In the genomic region with DNA sequence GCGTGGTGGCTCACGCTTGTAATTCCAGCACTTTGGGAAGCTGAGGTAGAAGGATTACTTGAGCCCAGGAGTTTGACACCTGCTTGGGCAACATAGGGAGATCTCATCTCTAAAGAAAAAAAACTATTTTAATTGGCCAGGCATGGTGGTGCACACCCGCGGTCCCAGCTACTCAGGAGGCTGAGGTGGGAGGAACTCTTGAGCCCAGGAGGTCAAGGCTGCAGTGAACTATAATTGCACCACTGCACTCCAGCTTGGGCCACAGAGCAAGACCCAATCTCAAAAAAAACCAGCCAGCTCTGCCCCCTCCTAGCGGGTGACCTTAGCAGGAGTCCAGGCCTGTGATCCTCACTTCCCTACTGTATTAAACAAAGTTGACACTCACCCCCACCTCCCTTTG, we compare ENCODE assay signal across 16 cellular contexts. TPM values are rescaled to one million over a fixed set of nuclear protein-coding genes. Genes with fewer than 3 reads are reported as not detected.
DNase-seq lines count a peak whose midpoint lies in the region; ATAC-seq and TF ChIP-seq lines count a peak whose summit lies in the region.
"Had no signal": no experiment of that assay in that cellular context is flagged by ENCODE, and none has a peak within 500 bp of the region (broad histone marks: within the 10 kb centered on the region; RNA-seq: fewer than 3 reads in every experiment).

No MANE protein-coding gene starts in this region.

- CTCF ChIA-PET in HEK293 (lab: Yijun Ruan, JAX) (interaction anchor here (0.6 to 2.0 kb wide), 19 partner anchors 8 to 678 kb away, joined by 3 to 14 read pairs (median 4); a partner anchor contains a TSS), PC-9 (lab: Charles Lee) (no interaction called here), PC-3 (lab: Charles Lee) (no interaction called here)

- POLR2A ChIA-PET in HEK293 (lab: Yijun Ruan, JAX) (interaction anchor here (0.8 to 1.7 kb wide), 7 partner anchors 15 to 218 kb away, joined by 3 to 14 read pairs (median 4); a partner anchor contains a TSS), PC-9 (lab: Charles Lee; ENCODE audit: unreplicated experiment) (interaction anchor here (0.7 kb wide), 1 partner anchor 1109 kb away, joined by 12 read pairs; no protein-coding TSS in a partner anchor), PC-3 (lab: Charles Lee; ENCODE audit: unreplicated experiment) (no interaction called here)

- H3K4me3 Mint-ChIP-seq in natural killer cell = no peak overlapping the region
- H3K4me3 Mint-ChIP-seq: T-cell had no signal

- H3K27ac ChIP-seq in HEK293 (ENCODE audit: extremely low read depth, low read depth, low read length) = no peak overlapping the region; the same call in 1 of the 2 replicates
- H3K27ac ChIP-seq in PC-9 = no peak overlapping the region
- peak overlapping the region; percentile 52 for H3K27ac ChIP-seq in vagina
- H3K27ac ChIP-seq in PC-3 (ENCODE audit: low read length) = no peak overlapping the region

- H4K20me1 ChIP-seq in PC-9 (ENCODE audit: insufficient read depth) = no peaks in the 10 kb centered on the region
- no peaks in the 10 kb centered on the region for H4K20me1 ChIP-seq in PC-3 (ENCODE audit: low read length)

- no peak overlapping the region for H3K27ac Mint-ChIP-seq in natural killer cell
- H3K27ac Mint-ChIP-seq: T-cell had no signal

- H3K36me3 Mint-ChIP-seq in natural killer cell = no peaks in the 10 kb centered on the region
- H3K36me3 Mint-ChIP-seq: T-cell had no signal

- intact Hi-C loops in PC-9 (cut with micrococcal nuclease; ENCODE audit: unreplicated experiment) = no loop called here
- intact Hi-C loops in vagina (cut with DNase I) = no loop called here
- intact Hi-C loops in PC-3 (cut with micrococcal nuclease) = no loop called here
- intact Hi-C loops in natural killer cell (cut with micrococcal nuclease) = loop anchor here (10.0 kb wide), 1 partner anchor 149 kb away; a partner anchor contains a TSS

- TF ChIP-seq POLR2A in vagina (IDR thresholded peaks at IDR 0.05) = no peak

- no peak overlapping the region for H3K9ac ChIP-seq in iPS-15b (ENCODE audit: low read depth, low read length)
- no peak overlapping the region for H3K9ac ChIP-seq in PC-3 (ENCODE audit: low read length)

- peaks cover 32% of the 10 kb centered on the region in 2 donors for H3K27me3 Mint-ChIP-seq in natural killer cell (ENCODE audit: low read depth in 2 of 2)

- H3K9me3 Mint-ChIP-seq in natural killer cell = no peaks in the 10 kb centered on the region
- H3K9me3 Mint-ChIP-seq: CD8-positive, alpha-beta memory T cell; T-cell had no signal

- H3K79me2 ChIP-seq in PC-9 (ENCODE audit: low read depth) (no peaks in the 10 kb centered on the region), PC-3 (ENCODE audit: low read length) (no peaks in the 10 kb centered on the region)

- DNase-seq in PC-9 (no peak), vagina (ENCODE audit: extremely low spot score in 2 of 2) (no peak), PC-3 (no peak), natural killer cell (no peak), cerebellar cortex (ENCODE audit: low spot score) (no peak)
- DNase-seq: CD8-positive, alpha-beta memory T cell; DND-41; GF-D8; NCI-H1417 treated with DMSO at 0.1 percent for 48 hours; NCI-H2029; NCI-H446 treated with DMSO at 0.1 percent for 48 hours had no signal

- H3K4me3 ChIP-seq in HEK293 (ENCODE audit: low read depth, low read length) = no peak overlapping the region
- no peak overlapping the region for H3K4me3 ChIP-seq in PC-9
- peak overlapping the region; percentile 45 for H3K4me3 ChIP-seq in iPS-15b (ENCODE audit: low read depth, low read length)
- H3K4me3 ChIP-seq in vagina = no peak overlapping the region
- no peak overlapping the region for H3K4me3 ChIP-seq in PC-3 (ENCODE audit: low read length)
- H3K4me3 ChIP-seq: K562 had no signal

- H3K4me1 ChIP-seq in HEK293 (ENCODE audit: control insufficient read depth, insufficient read depth, low read length) (no peaks in the 10 kb centered on the region; the same call in 1 of the 2 replicates), PC-9 (replicated peaks; ENCODE audit: insufficient read depth) (peaks cover 16% of the 10 kb centered on the region), iPS-15b (ENCODE audit: control insufficient read depth, insufficient read depth, low read length) (peaks cover 5% of the 10 kb centered on the region), vagina (peaks cover 32% of the 10 kb centered on the region), PC-3 (ENCODE audit: insufficient read depth, low read length) (peaks cover 6% of the 10 kb centered on the region; the same call in 1 of the 2 replicates)
- H3K4me1 ChIP-seq: BE2C had no signal

- no TSS peak for BruUV-seq in PC-9 (replicated peaks; lab: Mats Ljungman, UMichigan)
- no TSS peak for BruUV-seq in PC-3 (replicated peaks; lab: Mats Ljungman, UMichigan)

- H3K27me3 ChIP-seq in PC-9 (ENCODE audit: insufficient read depth, low read depth) (peaks cover 28% of the 10 kb centered on the region; the same call in 1 of the 2 replicates), iPS-15b (ENCODE audit: control insufficient read depth, insufficient read depth, low read length) (peaks cover 56% of the 10 kb centered on the region), vagina (no peaks in the 10 kb centered on the region), PC-3 (ENCODE audit: low read length) (peaks cover 17% of the 10 kb centered on the region)

- H3K36me3 ChIP-seq in HEK293 (ENCODE audit: control insufficient read depth in 2 of 2, insufficient read depth in 1 of 2, low read length in 2 of 2) (no peaks in the 10 kb centered on the region), PC-9 (ENCODE audit: low read depth) (no peaks in the 10 kb centered on the region), iPS-15b (ENCODE audit: control insufficient read depth, insufficient read depth, low read length) (no peaks in the 10 kb centered on the region), vagina (no peaks in the 10 kb centered on the region), PC-3 (ENCODE audit: low read depth, low read length) (no peaks in the 10 kb centered on the region)
- H3K36me3 ChIP-seq: BE2C had no signal

- TF ChIP-seq CTCF in HEK293 (tag by site-specific recombination; IDR thresholded peaks at IDR 0.05) (no peak), PC-9 (conservative IDR thresholded peaks at IDR 0.05) (no peak), vagina (IDR thresholded peaks at IDR 0.05) (no peak), PC-3 (conservative IDR thresholded peaks at IDR 0.05; ENCODE audit: low read depth, low read length) (no peak), natural killer cell (IDR thresholded peaks at IDR 0.05) (no peak)

- peaks cover 20% of the 10 kb centered on the region; the same call in 1 of the 2 replicates for H3F3A ChIP-seq in PC-9 (ENCODE audit: insufficient read depth, low read depth)
- H3F3A ChIP-seq in PC-3 (ENCODE audit: low read length, unreplicated experiment) = no peaks in the 10 kb centered on the region

- H3K9me2 ChIP-seq in PC-9 (ENCODE audit: insufficient read depth) = no peaks in the 10 kb centered on the region
- no peaks in the 10 kb centered on the region for H3K9me2 ChIP-seq in PC-3 (replicated peaks; ENCODE audit: low read length)

- H2AFZ ChIP-seq in PC-9 (no peak overlapping the region), PC-3 (ENCODE audit: low read length) (no peak overlapping the region)

- H3K9me3 ChIP-seq in HEK293 (ENCODE audit: control insufficient read depth, insufficient read depth, low read depth, low read length) (no peaks in the 10 kb centered on the region), PC-9 (ENCODE audit: insufficient read depth, low read depth) (no peaks in the 10 kb centered on the region), iPS-15b (ENCODE audit: control insufficient read depth, insufficient read depth, low read length) (no peaks in the 10 kb centered on the region), vagina (no peaks in the 10 kb centered on the region), PC-3 (ENCODE audit: low read length) (no peaks in the 10 kb centered on the region)
- H3K9me3 ChIP-seq: BE2C had no signal

- no peak for ATAC-seq in PC-3
- ATAC-seq in natural killer cell = no peak

- H3K4me2 ChIP-seq in PC-9 (peak overlapping the region; percentile 48), PC-3 (ENCODE audit: low read length) (no peak overlapping the region)

- H3K4me1 Mint-ChIP-seq in natural killer cell = no peaks in the 10 kb centered on the region

RNA-seq across cellular contexts. Expression of a gene that starts 5.9 kb away (rescaled TPM):
- total RNA-seq in PC-9 (2021) (not detected in 2 replicates), vagina (4.4 TPM), PC-3 (2014; rRNA removed) (not detected in 2 replicates), natural killer cell (not detected)
- total RNA-seq: CD8-positive, alpha-beta memory T cell; K562; T-cell had no signal

RNA-seq across cellular contexts. Expression of a gene that starts 18.9 kb away (rescaled TPM):
- 49.4 and 54.9 TPM in 2 replicates for total RNA-seq in PC-9 (2021)
- total RNA-seq in vagina = 53.0 TPM
- 24.6 and 25.7 TPM in 2 replicates for total RNA-seq in PC-3 (2014; rRNA removed)
- total RNA-seq in natural killer cell = 10 to 100 TPM; 10.8 to 19.9 (median 14.8) TPM

RNA-seq across cellular contexts. Expression of a gene that starts 30.4 kb away (rescaled TPM):
- total RNA-seq in PC-9 (2021) = 0.44 TPM in 1 of 2 replicates, not detected in the other
- total RNA-seq in vagina = not detected
- 1.5 TPM in 1 of 2 replicates, not detected in the other for total RNA-seq in PC-3 (2014; rRNA removed)
- not detected for total RNA-seq in natural killer cell
- total RNA-seq: T-cell had no signal

RNA-seq across cellular contexts. Expression of a gene that starts 35.2 kb away (rescaled TPM):
- total RNA-seq in PC-9 (2021) (181 and 190 TPM in 2 replicates), vagina (132 TPM), PC-3 (2014; rRNA removed) (407 and 530 TPM in 2 replicates), natural killer cell (10 to 100 TPM; 54.5 to 61.1 (median 59.5) TPM)

RNA-seq across cellular contexts. Expression of a gene that starts 40.5 kb away (rescaled TPM):
- total RNA-seq in PC-9 (2021) = 3,808 and 4,468 TPM in 2 replicates
- 3,117 TPM for total RNA-seq in vagina
- 2,234 and 2,721 TPM in 2 replicates for total RNA-seq in PC-3 (2014; rRNA removed)
- total RNA-seq in natural killer cell = 1,000 to 10,000 TPM; 1,124 to 1,385 (median 1,274) TPM
